Comparison of ENCODE assay signal across 29 cellular contexts in the genomic region with DNA sequence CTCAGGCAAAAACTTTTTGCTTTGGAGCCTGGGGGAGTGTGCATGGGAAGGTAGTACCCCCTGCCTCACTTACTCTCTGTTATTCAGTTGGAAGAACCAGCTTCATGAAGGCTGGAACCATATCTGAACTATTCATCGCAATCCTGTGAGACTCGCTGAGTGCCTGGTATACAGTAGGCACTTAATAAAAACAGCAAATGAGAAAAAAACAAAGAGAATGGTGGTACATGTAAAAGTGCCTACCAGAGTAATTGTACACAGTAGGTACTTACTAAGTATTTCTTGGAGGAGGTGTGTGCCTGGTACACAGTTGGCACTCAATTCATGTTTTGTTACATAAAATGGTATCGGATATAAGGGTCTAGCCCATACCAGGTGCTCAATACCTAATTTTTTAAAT.
"Had no signal": no experiment of that assay in that cellular context is flagged by ENCODE, and none has a peak within 500 bp of the region (broad histone marks: within the 10 kb centered on the region; RNA-seq: fewer than 3 reads in every experiment).

No MANE protein-coding gene starts in this region.

- H3K36me3 ChIP-seq: esophagus squamous epithelium, prostate gland, thyroid gland had no signal

- H3K4me3 ChIP-seq: coronary artery, esophagus squamous epithelium, lung, mucosa of descending colon, prostate gland, thyroid gland had no signal

- FAIRE-seq: endothelial cell of umbilical vein, small intestine, urothelium cell line had no signal

- DNase-seq: dermis blood vessel endothelial cell; effector memory CD4-positive, alpha-beta T cell; esophagus squamous epithelium; foreskin melanocyte; hypothalamus; immature natural killer cell; islet precursor cell; kidney glomerular epithelial cell; left colon; left ventricle myocardium superior; mesenchymal stem cell; mucosa of descending colon; naive thymus-derived CD4-positive, alpha-beta T cell; nephron progenitor cell; nucleus accumbens; right cardiac atrium; small intestine; stimulated activated CD4-positive, alpha-beta T cell treated with anti-CD3 and anti-CD28 coated beads, Interleukin-12 subunit alpha, Interleukin-12 subunit beta, amount 100 ng/mL, for 4 hours; stimulated activated CD4-positive, alpha-beta T cell treated with anti-CD3 and anti-CD28 coated beads, Interleukin-1b, Interleukin-23, amount 100 ng/mL, for 48 hours; stimulated activated CD4-positive, alpha-beta T cell treated with anti-CD3 and anti-CD28 coated beads, Interleukin-4, amount 100 ng/mL, for 1 hour; stimulated activated CD8-positive, alpha-beta memory T cell treated with anti-CD3 and anti-CD28 coated beads, Interleukin-4, amount 100 ng/mL, for 48 hours; stimulated activated naive CD4-positive, alpha-beta T cell; stimulated activated naive CD8-positive, alpha-beta T cell treated with anti-CD3 and anti-CD28 coated beads, Interleukin-15, amount 100 ng/mL, for 72 hours; thyroid gland had no signal

- H3K4me1 ChIP-seq: prostate gland, thyroid gland had no signal

- H3K27me3 ChIP-seq: esophagus squamous epithelium, thyroid gland had no signal

- H3K9me3 ChIP-seq: esophagus squamous epithelium, mucosa of descending colon, prostate gland, thyroid gland had no signal

- H3K27ac ChIP-seq: esophagus squamous epithelium, prostate gland, thyroid gland had no signal

- ATAC-seq: left colon; left ventricle myocardium superior; mucosa of descending colon; naive thymus-derived CD4-positive, alpha-beta T cell; right cardiac atrium; stimulated activated naive CD8-positive, alpha-beta T cell treated with anti-CD3 and anti-CD28 coated beads, Interleukin-15, amount 100 ng/mL, for 72 hours had no signal
